ENCODE assay signal across 9 cellular contexts in the genomic region with DNA sequence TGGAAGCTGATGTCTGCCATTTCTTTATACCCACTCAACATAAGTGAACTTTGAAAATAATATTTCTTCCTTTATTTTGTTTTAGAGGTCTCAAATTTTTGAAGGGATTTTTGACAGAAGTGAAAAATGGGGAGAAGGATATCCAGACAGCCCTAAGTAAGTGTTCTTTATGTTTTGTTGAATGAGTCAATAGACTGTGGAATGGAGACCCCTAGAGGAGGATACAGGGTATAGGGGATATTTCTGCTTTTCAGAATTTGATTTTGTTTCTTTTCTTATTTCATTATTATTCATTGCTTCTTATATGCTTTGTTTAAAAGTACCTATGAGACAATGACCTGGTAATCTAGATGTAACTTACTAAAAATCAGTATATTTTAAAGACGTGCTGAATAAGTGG. TPM values are rescaled to one million over a fixed set of nuclear protein-coding genes. Genes with fewer than 3 reads are reported as not detected.
A peak's percentile ranks its signal among the peaks of the same experiment; 100 is the strongest.
DNase-seq lines count a peak whose midpoint lies in the region; ATAC-seq and TF ChIP-seq lines count a peak whose summit lies in the region.
"Had no signal": no experiment of that assay in that cellular context is flagged by ENCODE, and none has a peak within 500 bp of the region (broad histone marks: within the 10 kb centered on the region; RNA-seq: fewer than 3 reads in every experiment).

No MANE protein-coding gene starts in this region.

- DNase-seq in stimulated activated naive CD8-positive, alpha-beta T cell treated with anti-CD3 and anti-CD28 coated beads, Interleukin-15, amount 100 ng/mL, for 72 hours, result no peak
- DNase-seq in stimulated activated naive CD8-positive, alpha-beta T cell treated with anti-CD3 and anti-CD28 coated beads, Interleukin-15, Interleukin-2, amounts not matched to agents 100 U/mL and 50 U/mL, for 24 hours, result no peak
- DNase-seq in HuH-7.5 (ENCODE audit: low spot score), result peak; percentile 14
- peak; percentile 44 for DNase-seq in SK-N-DZ (ENCODE audit: low spot score)
- DNase-seq in fibroblast of mammary gland (ENCODE audit: low read depth), result peak; percentile 64
- DNase-seq in osteocyte (ENCODE audit: extremely low spot score, unreplicated experiment), result no peak

- TF ChIP-seq CTCF in fibroblast of mammary gland (conservative IDR thresholded peaks at IDR 0.05; ENCODE audit: control insufficient read depth, insufficient read depth, low read depth, low read length) (peak; percentile 81), osteocyte (IDR thresholded peaks at IDR 0.05) (peak; percentile 73)

- ATAC-seq in stimulated activated naive CD8-positive, alpha-beta T cell treated with anti-CD3 and anti-CD28 coated beads, Interleukin-15, amount 100 ng/mL, for 72 hours, result peak; percentile 62
- no peak for ATAC-seq in stimulated activated naive CD8-positive, alpha-beta T cell treated with anti-CD3 and anti-CD28 coated beads, Interleukin-15, Interleukin-2, amounts not matched to agents 100 U/mL and 50 U/mL, for 24 hours
- no peak for ATAC-seq in HG03354 (IDR thresholded peaks at IDR 0.05; ENCODE audit: poor library complexity, severe bottlenecking, unreplicated experiment)
- ATAC-seq in HG03520 (IDR thresholded peaks at IDR 0.05; ENCODE audit: unreplicated experiment), result no peak

- H3K27ac Mint-ChIP-seq in stimulated activated naive CD8-positive, alpha-beta T cell treated with anti-CD3 and anti-CD28 coated beads, Interleukin-15, amount 100 ng/mL, for 72 hours, result peak overlapping the region; percentile 12 to 57
- no peak overlapping the region for H3K27ac Mint-ChIP-seq in osteocyte (ENCODE audit: unreplicated experiment)
- H3K27ac Mint-ChIP-seq: dendritic cell treated with granulocyte-macrophage colony-stimulating factor and Interleukin-4, amounts not matched to agents 40 ng/mL and 50 ng/mL, for 4 days had no signal

- no peak overlapping the region for H3K4me3 ChIP-seq in fibroblast of mammary gland (ENCODE audit: control insufficient read depth, low read depth, low read length)

- no peaks in the 10 kb centered on the region for H3K27me3 Mint-ChIP-seq in stimulated activated naive CD8-positive, alpha-beta T cell treated with anti-CD3 and anti-CD28 coated beads, Interleukin-15, amount 100 ng/mL, for 72 hours
- no peaks in the 10 kb centered on the region for H3K27me3 Mint-ChIP-seq in osteocyte (ENCODE audit: unreplicated experiment)
- H3K27me3 Mint-ChIP-seq: dendritic cell treated with granulocyte-macrophage colony-stimulating factor and Interleukin-4, amounts not matched to agents 40 ng/mL and 50 ng/mL, for 4 days had no signal

- no peaks in the 10 kb centered on the region for H3K9me3 Mint-ChIP-seq in stimulated activated naive CD8-positive, alpha-beta T cell treated with anti-CD3 and anti-CD28 coated beads, Interleukin-15, amount 100 ng/mL, for 72 hours
- H3K9me3 Mint-ChIP-seq in osteocyte (ENCODE audit: unreplicated experiment), result peaks cover 8% of the 10 kb centered on the region
- H3K9me3 Mint-ChIP-seq: dendritic cell treated with granulocyte-macrophage colony-stimulating factor and Interleukin-4, amounts not matched to agents 40 ng/mL and 50 ng/mL, for 4 days had no signal

- no peaks in the 10 kb centered on the region for H3K4me1 Mint-ChIP-seq in stimulated activated naive CD8-positive, alpha-beta T cell treated with anti-CD3 and anti-CD28 coated beads, Interleukin-15, amount 100 ng/mL, for 72 hours
- H3K4me1 Mint-ChIP-seq in osteocyte (ENCODE audit: unreplicated experiment), result peaks cover 4% of the 10 kb centered on the region

- H3K4me3 Mint-ChIP-seq in stimulated activated naive CD8-positive, alpha-beta T cell treated with anti-CD3 and anti-CD28 coated beads, Interleukin-15, amount 100 ng/mL, for 72 hours, result no peak overlapping the region
- H3K4me3 Mint-ChIP-seq in osteocyte (ENCODE audit: unreplicated experiment), result no peak overlapping the region
- H3K4me3 Mint-ChIP-seq: dendritic cell treated with granulocyte-macrophage colony-stimulating factor and Interleukin-4, amounts not matched to agents 40 ng/mL and 50 ng/mL, for 4 days had no signal

- H3K36me3 Mint-ChIP-seq in osteocyte (ENCODE audit: unreplicated experiment), result peaks cover 29% of the 10 kb centered on the region

RNA-seq across cellular contexts. Expression of gene PLEKHA8, which starts 34.4 kb away (rescaled TPM):
- polyA plus RNA-seq in SK-N-DZ (2014; cell fraction: cytosol; rRNA removed), result 29.5 and 30.9 TPM in 2 replicates
- polyA plus RNA-seq in SK-N-DZ (2014; cell fraction: nucleus; rRNA removed), result 24.5 and 29.2 TPM in 2 replicates
- 19.5 and 23.1 TPM in 2 replicates for total RNA-seq in osteocyte

RNA-seq across cellular contexts. Expression of gene FKBP14, which starts 36.1 kb away (rescaled TPM):
- 8.3 and 10.1 TPM in 2 replicates for polyA plus RNA-seq in SK-N-DZ (2014; cell fraction: cytosol; rRNA removed)
- polyA plus RNA-seq in SK-N-DZ (2014; cell fraction: nucleus; rRNA removed), result 2.7 and 3.4 TPM in 2 replicates
- 34.6 and 35.9 TPM in 2 replicates for total RNA-seq in osteocyte

Comparison
In these comparisons a context has a peak if more than half of its experiments do, and no peak if none do; other contexts are left out.
1. DNase-seq: peak in HuH-7.5 (single experiment), SK-N-DZ (single experiment) and fibroblast of mammary gland (single experiment); none in stimulated activated naive CD8-positive, alpha-beta T cell treated with anti-CD3 and anti-CD28 coated beads, Interleukin-15, amount 100 ng/mL, for 72 hours (0 of 2), stimulated activated naive CD8-positive, alpha-beta T cell treated with anti-CD3 and anti-CD28 coated beads, Interleukin-15, Interleukin-2, amounts not matched to agents 100 U/mL and 50 U/mL, for 24 hours (single experiment) and osteocyte (single experiment).